Comparison of ENCODE assay signal across 9 cellular contexts in genomic region chr1:28602536-28603439, GRCh38. TPM values are rescaled to one million over a fixed set of nuclear protein-coding genes. Genes with fewer than 3 reads are reported as not detected.
DNase-seq lines count a peak whose midpoint lies in the region; ATAC-seq and TF ChIP-seq lines count a peak whose summit lies in the region.
"Had no signal": no experiment of that assay in that cellular context is flagged by ENCODE, and none has a peak within 500 bp of the region (broad histone marks: within the 10 kb centered on the region; RNA-seq: fewer than 3 reads in every experiment).

No MANE protein-coding gene starts in this region.

- POLR2A ChIA-PET in activated CD4-positive, alpha-beta memory T cell treated with anti-CD3 and anti-CD28 coated beads, Interleukin-2, amount 10 ng/mL, durations not matched to agents 7 days and 5 days (lab: Charles Lee), result interaction anchor here (1.6 to 7.9 kb wide), 2 partner anchors 21 to 93 kb away, joined by 3 to 51 read pairs; no protein-coding TSS in a partner anchor

- H3K36me3 Mint-ChIP-seq in activated CD4-positive, alpha-beta memory T cell treated with anti-CD3 and anti-CD28 coated beads, Interleukin-2, amount 10 ng/mL, durations not matched to agents 7 days and 5 days (ENCODE audit: low read depth), result peaks cover 25% of the 10 kb centered on the region

- no peaks in the 10 kb centered on the region for H3K27me3 ChIP-seq in psoas muscle (ENCODE audit: insufficient read depth in 3 of 3, low read length in 2 of 3)

- no peak overlapping the region for H3K27ac ChIP-seq in psoas muscle

- CTCF ChIA-PET in activated CD4-positive, alpha-beta memory T cell treated with anti-CD3 and anti-CD28 coated beads, Interleukin-2, amount 10 ng/mL, durations not matched to agents 7 days and 5 days (lab: Charles Lee), result interaction anchor here (0.6 to 2.9 kb wide), 10 partner anchors 17 to 245 kb away, joined by 3 to 15 read pairs (median 4); partner anchors contain the start of gene TAF12

- no peak overlapping the region for H3K4me3 ChIP-seq in psoas muscle

- H3K4me1 ChIP-seq in psoas muscle, result peaks cover 13% of the 10 kb centered on the region

- TF ChIP-seq CTCF in AG09319 (IDR thresholded peaks at IDR 0.05; ENCODE audit: low read depth, low read length) (peak; percentile 76), GM10266 (IDR thresholded peaks at IDR 0.05; ENCODE audit: control insufficient read depth, insufficient read depth, low read depth, missing control alignments) (peak; percentile 75), psoas muscle (IDR thresholded peaks at IDR 0.05) (peak; percentile 57)

- WGBS in psoas muscle, 3 donors, result 65 to 69% (median 66%) methylated on average over 15 of the region's 15 CpGs

- H3K36me3 ChIP-seq in psoas muscle (ENCODE audit: insufficient read depth in 1 of 2, low read depth in 1 of 2), result peaks cover 5 to 55% of the 10 kb centered on the region in 2 donors

- H3K4me1 Mint-ChIP-seq in activated CD4-positive, alpha-beta memory T cell treated with anti-CD3 and anti-CD28 coated beads, Interleukin-2, amount 10 ng/mL, durations not matched to agents 7 days and 5 days, result peaks cover 21% of the 10 kb centered on the region

- no peak overlapping the region for H3K27ac Mint-ChIP-seq in activated CD4-positive, alpha-beta memory T cell treated with anti-CD3 and anti-CD28 coated beads, Interleukin-2, amount 10 ng/mL, durations not matched to agents 7 days and 5 days

- H3K9me3 Mint-ChIP-seq in activated CD4-positive, alpha-beta memory T cell treated with anti-CD3 and anti-CD28 coated beads, Interleukin-2, amount 10 ng/mL, durations not matched to agents 7 days and 5 days, result no peaks in the 10 kb centered on the region
- H3K9me3 Mint-ChIP-seq: naive thymus-derived CD4-positive, alpha-beta T cell had no signal

- peak in 1 of 4 donors; percentile 75 for ATAC-seq in psoas muscle
- ATAC-seq: naive thymus-derived CD4-positive, alpha-beta T cell had no signal

- H3K4me3 Mint-ChIP-seq in activated CD4-positive, alpha-beta memory T cell treated with anti-CD3 and anti-CD28 coated beads, Interleukin-2, amount 10 ng/mL, durations not matched to agents 7 days and 5 days, result no peak overlapping the region
- H3K4me3 Mint-ChIP-seq: naive thymus-derived CD4-positive, alpha-beta T cell had no signal

- intact Hi-C loops in head of caudate nucleus (cut with DNase I) (loop anchor here (2.0 kb wide), 1 partner anchor 86 kb away; no protein-coding TSS in a partner anchor), psoas muscle (cut with DNase I) (loop anchor here (1.0 to 5.0 kb wide), 4 partner anchors 85 to 245 kb away; no protein-coding TSS in a partner anchor)

- H3K27me3 Mint-ChIP-seq in activated CD4-positive, alpha-beta memory T cell treated with anti-CD3 and anti-CD28 coated beads, Interleukin-2, amount 10 ng/mL, durations not matched to agents 7 days and 5 days, result no peaks in the 10 kb centered on the region
- H3K27me3 Mint-ChIP-seq: naive thymus-derived CD4-positive, alpha-beta T cell had no signal

- DNase-seq in AG09319 (ENCODE audit: extremely low read depth, low read depth) (peak; percentile 44), GM10266 (ENCODE audit: extremely low spot score) (peak; percentile 64), NCI-H2171 (lab: John Stamatoyannopoulos, UW) (peak; percentile 73), head of caudate nucleus (peak in 38 of 42 donors; percentile 34 to 90 (median 75)), psoas muscle (no peak), mesenteric fat pad (ENCODE audit: low spot score) (no peak), 8988T (no peak)
- peak; percentile 25 for DNase-seq in activated CD4-positive, alpha-beta memory T cell treated with anti-CD3 and anti-CD28 coated beads, Interleukin-2, amount 10 ng/mL, durations not matched to agents 7 days and 5 days

- H3K9me3 ChIP-seq in psoas muscle, result no peaks in the 10 kb centered on the region

RNA-seq across cellular contexts. Expression of gene RAB42, which starts 10.7 kb away (rescaled TPM):
- total RNA-seq in activated CD4-positive, alpha-beta memory T cell treated with anti-CD3 and anti-CD28 coated beads, Interleukin-2, amount 10 ng/mL, durations not matched to agents 7 days and 5 days, result not detected
- total RNA-seq in psoas muscle (1 to 10 TPM in 1 of 4 donors, under 1 TPM in 3; 0.32 to 1.3 (median 0.68) TPM), mesenteric fat pad (10.2 TPM)
- polyA plus RNA-seq in psoas muscle, result under 1 TPM; 0.16 to 0.34 (median 0.21) TPM
- polyA plus RNA-seq: naive thymus-derived CD4-positive, alpha-beta T cell had no signal

RNA-seq across cellular contexts. Expression of gene TAF12, which starts 40.1 kb away (rescaled TPM):
- total RNA-seq in activated CD4-positive, alpha-beta memory T cell treated with anti-CD3 and anti-CD28 coated beads, Interleukin-2, amount 10 ng/mL, durations not matched to agents 7 days and 5 days, result 10 to 100 TPM; 33.8 to 34.0 TPM
- total RNA-seq in psoas muscle (10 to 100 TPM; 24.4 to 30.3 (median 27.3) TPM), mesenteric fat pad (21.9 TPM)
- 10 to 100 TPM; 31.8 to 54.0 (median 51.6) TPM for polyA plus RNA-seq in psoas muscle

RNA-seq across cellular contexts. Expression of gene RNU11, which starts 45.6 kb away (rescaled TPM):
- not detected for total RNA-seq in activated CD4-positive, alpha-beta memory T cell treated with anti-CD3 and anti-CD28 coated beads, Interleukin-2, amount 10 ng/mL, durations not matched to agents 7 days and 5 days
- total RNA-seq in psoas muscle (not detected), mesenteric fat pad (not detected)
- not detected for polyA plus RNA-seq in psoas muscle
- total RNA-seq: naive thymus-derived CD4-positive, alpha-beta T cell had no signal
- polyA plus RNA-seq: naive thymus-derived CD4-positive, alpha-beta T cell had no signal

RNA-seq across cellular contexts. Expression of gene TRNAU1AP, which starts 49.9 kb away (rescaled TPM):
- 10 to 100 TPM; 56.9 to 58.9 TPM for total RNA-seq in activated CD4-positive, alpha-beta memory T cell treated with anti-CD3 and anti-CD28 coated beads, Interleukin-2, amount 10 ng/mL, durations not matched to agents 7 days and 5 days
- total RNA-seq in psoas muscle (10 to 100 TPM in 3 of 4 donors, 1 to 10 TPM in 1; 7.5 to 17.5 (median 12.2) TPM), mesenteric fat pad (25.1 TPM)
- polyA plus RNA-seq in psoas muscle, result 10 to 100 TPM in 2 of 3 donors, 1 to 10 TPM in 1; 7.3 to 12.9 (median 10.8) TPM

Comparison
In these comparisons a context has a peak if more than half of its experiments do, and no peak if none do; other contexts are left out.
1. DNase-seq: peak in AG09319 (single experiment), GM10266 (single experiment), NCI-H2171 (single experiment), activated CD4-positive, alpha-beta memory T cell treated with anti-CD3 and anti-CD28 coated beads, Interleukin-2, amount 10 ng/mL, durations not matched to agents 7 days and 5 days (single experiment) and head of caudate nucleus (38 of 42); none in psoas muscle (0 of 2), mesenteric fat pad (single experiment) and 8988T (single experiment).
2. Peak in every context shown above with its lines, with median percentiles within 50 percentile points of each other: CTCF ChIP-seq.